ENCODE assay signal across 18 cellular contexts in genomic region chr10:86614853-86615252, GRCh38. TPM values are rescaled to one million over a fixed set of nuclear protein-coding genes. Genes with fewer than 3 reads are reported as not detected.
"Had no signal": no experiment of that assay in that cellular context is flagged by ENCODE, and none has a peak within 500 bp of the region (broad histone marks: within the 10 kb centered on the region; RNA-seq: fewer than 3 reads in every experiment).

No MANE protein-coding gene starts in this region.

- H3K4me3 Mint-ChIP-seq: activated naive CD4-positive, alpha-beta T cell treated with anti-CD3 and anti-CD28 coated beads for 36 hours; activated T-helper 17 cell treated with anti-CD3 and anti-CD28 coated beads, Interleukin-2, amount 50 U/mL, for 72 hours; nephron; stimulated activated naive B cell treated with anti-CD40 and anti-IgM and Interleukin-4, amounts not matched to agents 10 μg/mL and 1 μg/mL and 100 μg/mL, for 72 hours had no signal

- H3K9me3 ChIP-seq: sigmoid colon, transverse colon had no signal

- H3K4me3 ChIP-seq: dorsolateral prefrontal cortex, heart right ventricle, sigmoid colon, transverse colon had no signal

- H3K4me1 Mint-ChIP-seq: activated T-helper 17 cell treated with anti-CD3 and anti-CD28 coated beads, Interleukin-2, amount 50 U/mL, for 72 hours; nephron; stimulated activated naive B cell treated with anti-CD40 and anti-IgM and Interleukin-4, amounts not matched to agents 10 μg/mL and 1 μg/mL and 100 μg/mL, for 72 hours had no signal

- H3K9me3 Mint-ChIP-seq: activated naive CD4-positive, alpha-beta T cell treated with anti-CD3 and anti-CD28 coated beads for 36 hours; activated T-helper 17 cell treated with anti-CD3 and anti-CD28 coated beads, Interleukin-2, amount 50 U/mL, for 72 hours had no signal

- DNase-seq: activated CD4-positive, alpha-beta T cell treated with anti-CD3 and anti-CD28 coated beads for 4 hours; activated naive CD4-positive, alpha-beta T cell treated with anti-CD3 and anti-CD28 coated beads for 36 hours; dorsolateral prefrontal cortex; heart right ventricle; mesendoderm; sigmoid colon; stimulated activated CD4-positive, alpha-beta T cell treated with anti-CD3 and anti-CD28 coated beads, Interleukin-2, amount 100 ng/mL, for 24 hours; stimulated activated naive B cell treated with anti-CD40 and anti-IgM and Interleukin-4, amounts not matched to agents 10 μg/mL and 1 μg/mL and 100 μg/mL, for 72 hours; transverse colon had no signal

- H3K27ac ChIP-seq: dorsolateral prefrontal cortex, heart right ventricle, sigmoid colon, transverse colon, VCaP had no signal

- H3K36me3 ChIP-seq: heart right ventricle, sigmoid colon, transverse colon had no signal

- H3K4me1 ChIP-seq: heart right ventricle, sigmoid colon, transverse colon had no signal

- H3K27me3 ChIP-seq: dorsolateral prefrontal cortex, sigmoid colon, transverse colon had no signal

- H3K27ac Mint-ChIP-seq: activated naive CD4-positive, alpha-beta T cell treated with anti-CD3 and anti-CD28 coated beads for 36 hours; activated T-helper 17 cell treated with anti-CD3 and anti-CD28 coated beads, Interleukin-2, amount 50 U/mL, for 72 hours; nephron; stimulated activated naive B cell treated with anti-CD40 and anti-IgM and Interleukin-4, amounts not matched to agents 10 μg/mL and 1 μg/mL and 100 μg/mL, for 72 hours had no signal

- FAIRE-seq: astrocyte, endometrium, frontal cortex, keratinocyte had no signal

- ATAC-seq: activated T-helper 17 cell treated with anti-CD3 and anti-CD28 coated beads, Interleukin-2, amount 50 U/mL, for 72 hours; heart right ventricle had no signal

RNA-seq across cellular contexts. Expression of gene OPN4, which starts 39.5 kb away (rescaled TPM):
- total RNA-seq: activated naive CD4-positive, alpha-beta T cell treated with anti-CD3 and anti-CD28 coated beads for 36 hours; activated T-helper 17 cell treated with anti-CD3 and anti-CD28 coated beads, Interleukin-2, amount 50 U/mL, for 72 hours; astrocyte; frontal cortex; liver; osteoblast; sigmoid colon had no signal
- polyA plus RNA-seq: keratinocyte, liver had no signal
